In the genomic region with DNA sequence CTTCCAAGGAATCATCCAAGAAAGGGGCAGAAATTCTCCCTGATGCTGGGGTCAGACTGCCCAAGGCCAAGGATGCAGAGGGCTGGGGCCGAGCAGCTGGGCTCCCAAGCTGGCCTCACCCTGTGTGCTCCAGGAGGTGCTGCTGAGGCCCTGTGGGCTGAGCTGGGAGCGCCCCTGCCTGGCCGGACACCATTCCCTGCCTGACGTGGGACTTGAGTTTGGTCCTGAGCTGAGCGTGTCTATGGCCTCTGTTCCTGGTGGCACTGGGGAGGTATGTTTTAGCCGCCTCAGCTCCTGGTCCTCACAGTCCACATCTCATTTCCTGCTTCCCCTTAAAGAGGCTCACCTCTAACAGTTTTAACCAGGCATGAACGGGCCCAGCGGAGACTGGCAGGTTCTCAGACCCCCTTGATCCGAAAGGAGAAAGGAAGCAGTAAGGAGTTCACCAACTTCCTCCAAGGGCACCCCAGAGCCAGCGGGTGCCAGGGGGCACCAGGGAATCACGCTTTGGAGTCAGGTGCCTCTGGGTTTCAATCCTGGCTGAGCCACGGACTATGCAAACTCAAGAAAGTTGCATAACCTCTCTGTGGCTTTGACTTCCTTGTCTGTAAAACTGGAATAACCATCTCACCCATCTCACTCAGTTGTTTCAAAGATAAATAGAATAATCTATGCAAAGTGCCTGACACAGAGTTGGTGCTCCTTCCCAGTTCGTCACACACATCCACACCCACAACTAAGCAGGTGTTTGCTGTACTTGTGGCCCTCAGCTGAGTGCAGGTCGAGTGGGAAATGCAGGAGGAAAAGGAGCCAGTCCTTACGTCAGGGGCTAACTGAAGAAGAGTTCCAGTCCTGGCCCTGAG, we compare ENCODE assay signal across 9 cellular contexts. TPM values are rescaled to one million over a fixed set of nuclear protein-coding genes. Genes with fewer than 3 reads are reported as not detected.
A peak's percentile ranks its signal among the peaks of the same experiment; 100 is the strongest.
DNase-seq lines count a peak whose midpoint lies in the region; ATAC-seq and TF ChIP-seq lines count a peak whose summit lies in the region.
"Had no signal": no experiment of that assay in that cellular context is flagged by ENCODE, and none has a peak within 500 bp of the region (broad histone marks: within the 10 kb centered on the region; RNA-seq: fewer than 3 reads in every experiment).

No MANE protein-coding gene starts in this region.

- DNase-seq in DMS53 treated with DMSO at 0.1 percent for 48 hours (lab: John Stamatoyannopoulos, UW; ENCODE audit: unreplicated experiment) (peak; percentile 5), HFF-Myc (ENCODE audit: extremely low read depth, low read depth) (no peak), UCSD-AML1 (lab: John Stamatoyannopoulos, UW; ENCODE audit: unreplicated experiment) (peak; percentile 49), lung microvascular endothelial cell (ENCODE audit: low read depth in 2 of 2) (peak; percentile 50 to 83), T-cell (no peak)

- H3K4me3 ChIP-seq in HFF-Myc (replicated peaks; ENCODE audit: low read depth, low read length) = no peak overlapping the region
- H3K4me3 ChIP-seq: SJSA1 had no signal

- H3K27me3 Mint-ChIP-seq in T-cell = peaks cover 4% of the 10 kb centered on the region in 2 donors

- H3K4me3 Mint-ChIP-seq in T-cell = no peak overlapping the region

- H3K9me3 Mint-ChIP-seq in T-cell = no peaks in the 10 kb centered on the region

- no peak overlapping the region for H3K27ac Mint-ChIP-seq in T-cell

- TF ChIP-seq CTCF in HFF-Myc (IDR thresholded peaks at IDR 0.05; ENCODE audit: low read depth, low read length, missing control alignments) = peak; percentile 22

- peaks cover 0 to 8% (median 0%) of the 10 kb centered on the region in 3 donors for H3K4me1 Mint-ChIP-seq in T-cell

- POLR2A ChIA-PET in T-cell (lab: Charles Lee) = no interaction called here

- no peaks in the 10 kb centered on the region for H3K36me3 Mint-ChIP-seq in T-cell

- CTCF ChIA-PET in T-cell (lab: Charles Lee) = no interaction called here

- ATAC-seq in HG03108 (IDR thresholded peaks at IDR 0.05; ENCODE audit: unreplicated experiment) (no peak), GM18517 (IDR thresholded peaks at IDR 0.05; ENCODE audit: unreplicated experiment) (no peak), T-cell (replicated peaks in 1 of 4) (no peak), GM21515 (IDR thresholded peaks at IDR 0.05; ENCODE audit: unreplicated experiment) (no peak)

RNA-seq across cellular contexts. Expression of a gene that starts 48.6 kb away (rescaled TPM):
- total RNA-seq in lung microvascular endothelial cell (under 0.01 and 0.20 TPM in 2 replicates), T-cell (under 1 TPM in 3 of 5 donors, not detected in 2; 0.50 to 0.96 (median 0.60) TPM)

Comparison
In these comparisons a context has a peak if more than half of its experiments do, and no peak if none do; other contexts are left out.
1. DNase-seq: peak in DMS53 treated with DMSO at 0.1 percent for 48 hours (single experiment), UCSD-AML1 (single experiment) and lung microvascular endothelial cell (2 of 2); none in HFF-Myc (single experiment) and T-cell (0 of 34).